Comparison of ENCODE assay signal across 22 cellular contexts in the genomic region with DNA sequence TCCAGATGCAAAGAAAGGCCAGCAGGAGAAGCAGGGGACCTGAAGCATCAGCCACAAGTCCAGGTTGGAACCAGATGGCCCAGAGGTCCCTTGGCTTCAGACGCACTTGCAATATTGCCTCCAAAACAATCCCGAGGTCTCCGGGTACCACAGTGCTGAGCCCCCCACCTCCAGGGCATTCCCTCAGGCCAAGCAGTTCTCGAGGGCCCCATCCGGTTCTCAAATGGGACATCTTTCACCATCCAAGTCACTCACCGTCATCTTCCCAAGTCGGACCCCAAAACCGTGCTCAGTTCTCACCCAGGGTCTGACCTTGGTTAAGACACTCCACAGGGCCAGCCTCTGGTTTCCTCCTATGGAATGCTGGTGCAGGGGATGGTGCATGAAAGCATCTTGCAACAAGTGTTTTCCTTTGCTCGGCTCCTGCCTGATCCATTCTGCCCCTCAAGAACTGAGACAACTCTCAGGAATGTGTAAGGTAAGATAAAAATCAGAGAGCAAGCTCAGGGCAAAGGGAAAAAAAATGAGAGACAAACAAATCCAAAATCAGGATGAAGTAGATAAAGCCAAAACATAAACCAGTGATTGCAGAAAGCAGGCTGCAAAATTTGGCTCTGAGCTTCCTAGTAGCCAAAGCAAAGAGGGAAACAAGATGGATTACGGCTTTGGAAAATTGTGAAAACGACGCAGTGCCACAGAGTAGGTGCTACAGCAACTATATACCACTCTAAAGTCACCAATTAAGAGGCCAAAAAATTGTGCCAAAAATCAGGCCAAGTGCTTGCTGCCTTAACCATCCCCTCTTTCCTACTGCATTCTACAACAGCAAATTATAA.
"Had no signal": no experiment of that assay in that cellular context is flagged by ENCODE, and none has a peak within 500 bp of the region (broad histone marks: within the 10 kb centered on the region; RNA-seq: fewer than 3 reads in every experiment).

No MANE protein-coding gene starts in this region.

- H3K9me3 Mint-ChIP-seq: activated CD4-positive, alpha-beta memory T cell treated with anti-CD3 and anti-CD28 coated beads, Interleukin-2, amount 10 ng/mL, durations not matched to agents 7 days and 5 days; activated naive CD4-positive, alpha-beta T cell treated with anti-CD3 and anti-CD28 coated beads, Interleukin-2, amount 50 U/mL, for 24 hours; central memory CD8-positive, alpha-beta T cell; naive thymus-derived CD8-positive, alpha-beta T cell had no signal

- H3K9me3 ChIP-seq: body of pancreas, esophagus squamous epithelium, neutrophil, tibial nerve had no signal

- H3K27ac Mint-ChIP-seq: activated CD4-positive, alpha-beta memory T cell treated with anti-CD3 and anti-CD28 coated beads, Interleukin-2, amount 10 ng/mL, durations not matched to agents 7 days and 5 days; activated naive CD4-positive, alpha-beta T cell treated with anti-CD3 and anti-CD28 coated beads, Interleukin-2, amount 50 U/mL, for 24 hours had no signal

- H3K4me3 Mint-ChIP-seq: activated CD4-positive, alpha-beta memory T cell treated with anti-CD3 and anti-CD28 coated beads, Interleukin-2, amount 10 ng/mL, durations not matched to agents 7 days and 5 days; activated naive CD4-positive, alpha-beta T cell treated with anti-CD3 and anti-CD28 coated beads, Interleukin-2, amount 50 U/mL, for 24 hours; central memory CD8-positive, alpha-beta T cell; naive thymus-derived CD8-positive, alpha-beta T cell had no signal

- DNase-seq: activated CD4-positive, alpha-beta memory T cell treated with anti-CD3 and anti-CD28 coated beads, Interleukin-2, amount 10 ng/mL, durations not matched to agents 7 days and 5 days; activated CD4-positive, alpha-beta T cell treated with anti-CD3 and anti-CD28 coated beads for 4 hours; activated effector memory CD4-positive, alpha-beta T cell treated with anti-CD3 and anti-CD28 coated beads, Interleukin-2, amount 50 U/mL, for 16 hours; activated T-cell treated with anti-CD3 and anti-CD28 coated beads, Interleukin-2, amount 50 U/mL, for 48 hours; amniotic stem cell; body of pancreas; effector CD4-positive, alpha-beta T cell; esophagus squamous epithelium; hippocampal formation; kidney; mammary epithelial cell; naive thymus-derived CD8-positive, alpha-beta T cell; retina; stimulated activated CD4-positive, alpha-beta T cell treated with anti-CD3 and anti-CD28 coated beads, Interleukin-4, amount 100 ng/mL, for 4 hours; stimulated activated CD8-positive, alpha-beta memory T cell treated with anti-CD3 and anti-CD28 coated beads, Interleukin-4, amount 100 ng/mL, for 48 hours; stimulated activated naive CD4-positive, alpha-beta T cell treated with Interleukin-2 at 50 U/mL for 16 hours had no signal

- H3K27ac ChIP-seq: body of pancreas, coronary artery, left lung, neutrophil had no signal

- H3K27me3 Mint-ChIP-seq: activated CD4-positive, alpha-beta memory T cell treated with anti-CD3 and anti-CD28 coated beads, Interleukin-2, amount 10 ng/mL, durations not matched to agents 7 days and 5 days; activated naive CD4-positive, alpha-beta T cell treated with anti-CD3 and anti-CD28 coated beads, Interleukin-2, amount 50 U/mL, for 24 hours; central memory CD8-positive, alpha-beta T cell; naive thymus-derived CD8-positive, alpha-beta T cell had no signal

- ATAC-seq: body of pancreas; left lung; naive thymus-derived CD8-positive, alpha-beta T cell had no signal
